ENCODE assay signal across 19 cellular contexts in genomic region chr12:103586132-103586531, GRCh38. TPM values are rescaled to one million over a fixed set of nuclear protein-coding genes. Genes with fewer than 3 reads are reported as not detected.
DNase-seq lines count a peak whose midpoint lies in the region; ATAC-seq, FAIRE-seq and TF ChIP-seq lines count a peak whose summit lies in the region.
"Had no signal": no experiment of that assay in that cellular context is flagged by ENCODE, and none has a peak within 500 bp of the region (broad histone marks: within the 10 kb centered on the region; RNA-seq: fewer than 3 reads in every experiment).

No MANE protein-coding gene starts in this region.

- no peak overlapping the region for H2AFZ ChIP-seq in HCT116 (ENCODE audit: low read depth, low read length, poor library complexity, severe bottlenecking)

- intact Hi-C loops in HCT116 (cut with micrococcal nuclease) (no loop called here), ascending aorta (cut with DNase I) (no loop called here), uterus (cut with DNase I; ENCODE audit: low total_unique reads) (no loop called here)

- H3K4me2 ChIP-seq in HCT116 (ENCODE audit: low read length): no peak overlapping the region
- H3K4me2 ChIP-seq: GM23338 had no signal

- H3K9me3 ChIP-seq in HCT116 (ENCODE audit: control insufficient read depth in 1 of 2, insufficient read depth in 1 of 2, low read depth in 1 of 2, low read length in 2 of 2): no peaks in the 10 kb centered on the region
- H3K9me3 ChIP-seq in ascending aorta: no peaks in the 10 kb centered on the region
- H3K9me3 ChIP-seq in uterus: no peaks in the 10 kb centered on the region
- H3K9me3 ChIP-seq in effector memory CD4-positive, alpha-beta T cell (ENCODE audit: control insufficient read depth, low read length): no peaks in the 10 kb centered on the region

- DNase-seq in D721Med (ENCODE audit: insufficient read length, low spot score): no peak
- no peak for DNase-seq in HCT116 (ENCODE audit: low read depth, low spot score)
- DNase-seq in ascending aorta (ENCODE audit: low spot score in 2 of 2): no peak
- DNase-seq in foreskin fibroblast: peak in 1 of 2 donors; percentile 17
- no peak for DNase-seq in uterus
- no peak for DNase-seq in effector memory CD4-positive, alpha-beta T cell
- DNase-seq in T-helper 9 cell: no peak
- DNase-seq: activated CD4-positive, alpha-beta T cell treated with anti-CD3 and anti-CD28 coated beads, Interleukin-2, amount 50 U/mL, for 4 hours; activated naive CD8-positive, alpha-beta T cell treated with anti-CD3 and anti-CD28 coated beads for 36 hours; activated T-cell treated with anti-CD3 and anti-CD28 coated beads, Interleukin-2, amount 50 U/mL, for 4 hours; C1 segment of cervical spinal cord; caudate nucleus; nephron progenitor cell; stimulated activated CD4-positive, alpha-beta T cell treated with anti-CD3 and anti-CD28 coated beads, Interleukin-1b, Interleukin-23, amount 100 ng/mL, for 48 hours had no signal

- peak; percentile 39 for TF ChIP-seq RAD21 in HCT116 (IDR thresholded peaks at IDR 0.05; ENCODE audit: low read depth)

- peak; percentile 27 for TF ChIP-seq CTCF in D721Med (IDR thresholded peaks at IDR 0.05; ENCODE audit: insufficient read depth, missing control alignments)
- peak in 2 of 3 experiments; percentile 20 to 44; a peak in 2 of 6 replicates for TF ChIP-seq CTCF in HCT116 (IDR thresholded peaks at IDR 0.05 in 2 of 3, conservative IDR thresholded peaks at IDR 0.05 in 1 of 3; ENCODE audit: borderline replicate concordance in 1 of 3, insufficient read depth in 1 of 3, low read depth in 2 of 3, low read length in 2 of 3)
- TF ChIP-seq CTCF in ascending aorta (IDR thresholded peaks at IDR 0.05): peak in 2 of 3 experiments; percentile 12 to 13
- peak; percentile 5 for TF ChIP-seq CTCF in foreskin fibroblast (IDR thresholded peaks at IDR 0.05; ENCODE audit: low read depth, low read length)
- no peak for TF ChIP-seq CTCF in uterus (IDR thresholded peaks at IDR 0.05)

- no peaks in the 10 kb centered on the region for H3K9me2 ChIP-seq in HCT116 (ENCODE audit: insufficient read depth)

- ATAC-seq in HCT116: no peak; the same call in 1 of the 2 replicates
- ATAC-seq: activated T-cell treated with anti-CD3 and anti-CD28 coated beads, Interleukin-2, amount 50 U/mL, for 4 hours; GM23338; right cardiac atrium had no signal

- no peak for FAIRE-seq in D721Med (lab: Jason Lieb, UNC)

- BruUV-seq in HCT116 (replicated peaks; lab: Mats Ljungman, UMichigan): no TSS peak

- CTCF ChIA-PET in HCT116 (lab: Charles Lee): interaction anchor here (0.9 to 1.6 kb wide), 2 partner anchors 47 to 284 kb away, joined by 3 to 10 read pairs; no protein-coding TSS in a partner anchor

- H3K27me3 ChIP-seq in HCT116 (ENCODE audit: insufficient read depth, low read length): no peaks in the 10 kb centered on the region
- no peaks in the 10 kb centered on the region for H3K27me3 ChIP-seq in ascending aorta
- H3K27me3 ChIP-seq in uterus: no peaks in the 10 kb centered on the region
- no peaks in the 10 kb centered on the region for H3K27me3 ChIP-seq in effector memory CD4-positive, alpha-beta T cell (replicated peaks; ENCODE audit: control insufficient read depth, insufficient read depth, low read length, poor library complexity, severe bottlenecking)

- no peak overlapping the region for H3K27ac ChIP-seq in HCT116 (ENCODE audit: low read depth, low read length)
- H3K27ac ChIP-seq in ascending aorta: no peak overlapping the region
- H3K27ac ChIP-seq in uterus: no peak overlapping the region
- H3K27ac ChIP-seq in effector memory CD4-positive, alpha-beta T cell (ENCODE audit: insufficient read depth, low read length, poor library complexity, severe bottlenecking): no peak overlapping the region
- H3K27ac ChIP-seq: SK-N-MC had no signal

- H3K36me3 ChIP-seq in HCT116 (ENCODE audit: control insufficient read depth in 1 of 2, insufficient read depth in 2 of 2, low read length in 2 of 2) (no peaks in the 10 kb centered on the region), ascending aorta (no peaks in the 10 kb centered on the region), uterus (no peaks in the 10 kb centered on the region)
- H3K36me3 ChIP-seq in effector memory CD4-positive, alpha-beta T cell (ENCODE audit: control insufficient read depth, insufficient read depth, low read length): no peaks in the 10 kb centered on the region

- no peaks in the 10 kb centered on the region for H4K20me1 ChIP-seq in HCT116 (ENCODE audit: insufficient read depth)

- RAD21 ChIA-PET in HCT116 (lab: Charles Lee; ENCODE audit: low non-redundant PET in 1 of 2, low total read pairs in 2 of 2, uncharacterized antibody in 2 of 2, unreplicated experiment in 2 of 2): no interaction called here

- H3K4me1 ChIP-seq in HCT116 (ENCODE audit: control insufficient read depth in 1 of 2, insufficient read depth in 2 of 2, low read length in 2 of 2) (no peaks in the 10 kb centered on the region), ascending aorta (no peaks in the 10 kb centered on the region), uterus (no peaks in the 10 kb centered on the region)
- H3K4me1 ChIP-seq in effector memory CD4-positive, alpha-beta T cell (ENCODE audit: control insufficient read depth, insufficient read depth, low read length, poor library complexity, severe bottlenecking): no peaks in the 10 kb centered on the region

- POLR2A ChIA-PET in HCT116 (lab: Charles Lee): no interaction called here

- H3K4me3 ChIP-seq in HCT116 (replicated peaks in 1 of 2; ENCODE audit: low read depth in 1 of 2, low read length in 2 of 2) (no peak overlapping the region), ascending aorta (no peak overlapping the region), foreskin fibroblast (ENCODE audit: low read depth in 1 of 2, low read length in 2 of 2) (no peak overlapping the region), uterus (no peak overlapping the region)
- no peak overlapping the region for H3K4me3 ChIP-seq in effector memory CD4-positive, alpha-beta T cell (ENCODE audit: insufficient read depth, low read depth, low read length, poor library complexity, severe bottlenecking)
- H3K4me3 ChIP-seq: GM23338, SK-N-MC had no signal

- no peaks in the 10 kb centered on the region for H3K79me2 ChIP-seq in HCT116 (ENCODE audit: insufficient read depth, low read length)

- TF ChIP-seq POLR2A in HCT116 (IDR thresholded peaks at IDR 0.05; ENCODE audit: borderline replicate concordance, extremely low read depth, insufficient read depth, insufficient read length) (no peak), uterus (IDR thresholded peaks at IDR 0.05) (no peak)

- H3K9ac ChIP-seq in HCT116 (ENCODE audit: low read length): no peak overlapping the region

TF ChIP-seq in HCT116, 20 proteins besides CTCF, POLR2A, EP300 and RAD21:
- TF ChIP-seq EZH2 (IDR thresholded peaks at IDR 0.05) (no peak), SRF (IDR thresholded peaks at IDR 0.05; ENCODE audit: low read depth) (no peak)

RNA-seq across cellular contexts. Expression of gene STAB2, which starts 0.9 kb away (rescaled TPM):
- not detected for total RNA-seq in HCT116 (2021; ENCODE audit: unreplicated experiment)
- polyA plus RNA-seq in HCT116 (2012): 0.13 TPM in 1 of 2 replicates, not detected in the other
- total RNA-seq in ascending aorta: not detected
- total RNA-seq in uterus: 10 to 100 TPM in 1 of 4 donors, 1 to 10 TPM in 1, under 1 TPM in 1, not detected in 1; 0.21 to 19.4 (median 2.6) TPM
- total RNA-seq: activated naive CD8-positive, alpha-beta T cell treated with anti-CD3 and anti-CD28 coated beads for 36 hours; activated T-cell treated with anti-CD3 and anti-CD28 coated beads, Interleukin-2, amount 50 U/mL, for 4 hours; Daoy; temporal lobe had no signal
- polyA plus RNA-seq: GM23338 had no signal

Comparison
In these comparisons a context has a peak if more than half of its experiments do, and no peak if none do; other contexts are left out.
1. CTCF ChIP-seq: peak in D721Med (single experiment), HCT116 (2 of 3), ascending aorta (2 of 3) and foreskin fibroblast (single experiment); none in uterus (0 of 4).